ENCODE assay signal across 8 cellular contexts in the genomic region with DNA sequence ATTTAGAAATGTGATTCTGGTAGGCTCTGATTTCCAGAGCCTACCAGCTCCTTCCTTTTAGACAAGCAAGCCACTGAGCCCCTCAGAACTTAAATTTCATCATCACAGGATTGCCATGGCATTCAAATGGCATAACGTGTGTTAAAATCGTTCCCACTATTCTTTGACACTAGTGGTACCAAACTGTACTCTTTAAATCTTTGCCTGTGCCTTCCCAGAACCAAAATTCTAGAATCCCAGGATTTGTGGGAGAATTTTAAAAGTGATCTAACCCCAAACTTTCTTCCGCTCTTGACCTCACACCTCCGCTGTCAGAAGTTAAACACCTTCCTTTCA. TPM values are rescaled to one million over a fixed set of nuclear protein-coding genes. Genes with fewer than 3 reads are reported as not detected.
DNase-seq lines count a peak whose midpoint lies in the region; ATAC-seq and TF ChIP-seq lines count a peak whose summit lies in the region.

No MANE protein-coding gene starts in this region.

- H3K27me3 ChIP-seq in ACC112 (ENCODE audit: insufficient read depth, low read length) (no peaks in the 10 kb centered on the region), adrenal gland (no peaks in the 10 kb centered on the region), mesenchymal stem cell (ENCODE audit: control insufficient read depth in 1 of 2, insufficient read depth in 1 of 2, low read length in 2 of 2) (no peaks in the 10 kb centered on the region)

- H2AK5ac ChIP-seq in mesenchymal stem cell (ENCODE audit: low read length, severe bottlenecking), result peak overlapping the region; percentile 70

- no peak for TF ChIP-seq POLR2A in adrenal gland (IDR thresholded peaks at IDR 0.05)

- H3K4me3 ChIP-seq in ACC112 (ENCODE audit: low read depth, low read length) (peak overlapping the region; percentile 79), adrenal gland (peak overlapping the region in 3 of 4 donors; percentile 57 to 71 (median 65)), mesenchymal stem cell (ENCODE audit: insufficient read depth in 1 of 2, low read depth in 1 of 2, low read length in 2 of 2) (peak overlapping the region in 1 of 2 experiments; percentile 87)

- WGBS in adrenal gland, 4 donors, result 36 to 45% (median 39%) methylated on average over 4 of the region's 4 CpGs
- 50% methylated on average over 4 of the region's 4 CpGs for whole genome bisulfite sequencing in mesenchymal stem cell

- ATAC-seq in GM18867 (IDR thresholded peaks at IDR 0.05; ENCODE audit: unreplicated experiment) (no peak), HG03175 (IDR thresholded peaks at IDR 0.05; ENCODE audit: unreplicated experiment) (no peak)

- peak overlapping the region in 1 of 2 experiments; percentile 58 for H3K4ac ChIP-seq in mesenchymal stem cell (ENCODE audit: low read depth in 1 of 2, low read length in 2 of 2)

- POLR2A ChIA-PET in HEK293T (lab: Yijun Ruan, JAX), result interaction anchor here (0.6 to 1.8 kb wide), 9 partner anchors 10 to 138 kb away, joined by 3 to 9 read pairs (median 3); no protein-coding TSS in a partner anchor

- no peak overlapping the region for H2BK15ac ChIP-seq in mesenchymal stem cell (ENCODE audit: low read depth, poor library complexity, severe bottlenecking)

- H3K4me1 ChIP-seq in ACC112 (ENCODE audit: control insufficient read depth, insufficient read depth, low read length, unreplicated experiment) (peaks cover 10% of the 10 kb centered on the region), adrenal gland (replicated peaks in 1 of 2) (peaks cover 6 to 13% of the 10 kb centered on the region in 2 donors), mesenchymal stem cell (ENCODE audit: control insufficient read depth, insufficient read depth, low read depth, low read length) (peaks cover 2% of the 10 kb centered on the region)

- peaks cover 12% of the 10 kb centered on the region for H3K79me2 ChIP-seq in ACC112 (ENCODE audit: control insufficient read depth, insufficient read depth, low read length, unreplicated experiment)

- H2AFZ ChIP-seq in ACC112 (ENCODE audit: low read length, unreplicated experiment) (peak overlapping the region; percentile 96), mesenchymal stem cell (ENCODE audit: low read depth, low read length) (peak overlapping the region; percentile 18)

- H3K23ac ChIP-seq in mesenchymal stem cell (ENCODE audit: low read length in 2 of 2), result no peak overlapping the region

- CTCF ChIA-PET in HEK293T (lab: Yijun Ruan, JAX), result no interaction called here

- H3K9ac ChIP-seq in mesenchymal stem cell (ENCODE audit: low read length), result peak overlapping the region; percentile 98

- intact Hi-C loops in adrenal gland (cut with DNase I), result no loop called here

- peak overlapping the region; percentile 82 for H4K8ac ChIP-seq in mesenchymal stem cell (ENCODE audit: low read length)

- peaks cover 6% of the 10 kb centered on the region for H3K79me1 ChIP-seq in mesenchymal stem cell (replicated peaks; ENCODE audit: low read length, poor library complexity, severe bottlenecking)

- H2BK5ac ChIP-seq in mesenchymal stem cell (ENCODE audit: low read depth, low read length, poor library complexity, severe bottlenecking), result no peak overlapping the region

- H4K91ac ChIP-seq in mesenchymal stem cell (ENCODE audit: low read length), result no peak overlapping the region

- peak overlapping the region; percentile 71 for H2BK120ac ChIP-seq in mesenchymal stem cell (ENCODE audit: low read depth, low read length)

- H2BK12ac ChIP-seq in mesenchymal stem cell (ENCODE audit: low read length in 2 of 2), result no peak overlapping the region

- peak overlapping the region; percentile 37; the same call in 1 of the 2 replicates for H3K27ac ChIP-seq in ACC112 (ENCODE audit: low read depth, low read length)
- H3K27ac ChIP-seq in adrenal gland, result peak overlapping the region in 3 of 5 donors; percentile 63 to 92 (median 76)
- H3K27ac ChIP-seq in mesenchymal stem cell (ENCODE audit: low read length, poor library complexity, severe bottlenecking), result peak overlapping the region; percentile 46

- DNase-seq in HEK293T (ENCODE audit: extremely low spot score) (no peak), adrenal gland (no peak), mesenchymal stem cell (no peak), SIG-M5 (lab: John Stamatoyannopoulos, UW) (no peak), HUDEP-2 (lab: John Stamatoyannopoulos, UW; ENCODE audit: unreplicated experiment in 76 of 76) (no peak)

- H3K9me3 ChIP-seq in adrenal gland (replicated peaks in 1 of 3) (no peaks in the 10 kb centered on the region), mesenchymal stem cell (ENCODE audit: control insufficient read depth, low read length) (no peaks in the 10 kb centered on the region)

- peak overlapping the region; percentile 70 for H3K4me2 ChIP-seq in mesenchymal stem cell (ENCODE audit: low read length, poor library complexity, severe bottlenecking)

- H3K36me3 ChIP-seq in ACC112 (ENCODE audit: insufficient read depth, low read length) (0 out of 2 replicates have a peak, but pooled peaks cover 10% of the 10 kb centered on the region), adrenal gland (replicated peaks in 1 of 2) (peaks cover 0 to 21% of the 10 kb centered on the region in 2 donors), mesenchymal stem cell (ENCODE audit: control insufficient read depth in 1 of 2, insufficient read depth in 2 of 2, low read depth in 1 of 2, low read length in 2 of 2) (peaks cover 3 to 13% of the 10 kb centered on the region in 2 experiments)

- H3K14ac ChIP-seq in mesenchymal stem cell (ENCODE audit: low read length in 2 of 2), result no peak overlapping the region

- no peak for TF ChIP-seq CTCF in adrenal gland (IDR thresholded peaks at IDR 0.05)

- H3K18ac ChIP-seq in mesenchymal stem cell (ENCODE audit: low read depth in 1 of 2, low read length in 2 of 2), result no peak overlapping the region

TF ChIP-seq in HEK293T, 16 proteins besides CTCF, POLR2A, EP300 and RAD21:
- no peak for TF ChIP-seq FOXA1 (IDR thresholded peaks at IDR 0.05)
- TF ChIP-seq ZNF384 (IDR thresholded peaks at IDR 0.05), result no peak
- no peak for TF ChIP-seq FOXM1 (IDR thresholded peaks at IDR 0.05; ENCODE audit: borderline replicate concordance)
- TF ChIP-seq ARNT (IDR thresholded peaks at IDR 0.05), result no peak
- 0 out of 2 replicates have a peak, but pooled peaks have one; percentile 1 for TF ChIP-seq ELF4 (IDR thresholded peaks at IDR 0.05)

RNA-seq across cellular contexts. Expression of a gene that starts 0.3 kb away (rescaled TPM):
- 10 to 100 TPM in 3 of 8 donors, 1 to 10 TPM in 5; 3.9 to 14.1 (median 9.3) TPM for total RNA-seq in adrenal gland
- 1 to 10 TPM; 1.3 to 7.6 (median 1.9) TPM for polyA plus RNA-seq in adrenal gland
- polyA plus RNA-seq in mesenchymal stem cell (2013, experiment 1 of 2), result 4.1 TPM
- polyA plus RNA-seq in mesenchymal stem cell (2013, experiment 2 of 2), result 4.2 TPM
